27 cellular contexts compared by ENCODE assay signal in the genomic region with DNA sequence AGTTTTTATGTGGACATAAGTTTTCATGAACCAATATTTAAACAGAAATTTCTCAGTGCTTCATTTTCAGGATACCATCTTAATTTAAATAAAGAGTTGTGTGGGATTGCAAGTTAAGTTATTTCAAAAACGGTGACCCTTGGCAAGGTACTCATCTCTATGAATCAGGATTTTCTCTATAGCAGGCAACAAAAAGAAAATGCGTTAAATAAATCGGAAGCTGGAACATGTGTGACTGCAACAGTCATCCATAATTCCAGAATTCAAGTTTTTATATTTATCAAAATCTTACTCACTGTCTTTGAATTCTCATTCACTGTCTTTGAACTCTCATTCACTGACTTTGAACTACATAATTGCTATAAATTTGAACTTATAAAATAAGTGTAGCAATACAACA.
"Had no signal": no experiment of that assay in that cellular context is flagged by ENCODE, and none has a peak within 500 bp of the region (broad histone marks: within the 10 kb centered on the region; RNA-seq: fewer than 3 reads in every experiment).

No MANE protein-coding gene starts in this region.

- H3K9me3 ChIP-seq: adrenal gland, breast epithelium had no signal

- H3K4me3 ChIP-seq: adrenal gland, breast epithelium, SK-N-MC had no signal

- H3K27me3 ChIP-seq: adrenal gland, breast epithelium had no signal

- DNase-seq: activated CD4-positive, alpha-beta T cell treated with anti-CD3 and anti-CD28 coated beads for 36 hours; activated CD4-positive, CD25-positive, alpha-beta regulatory T cell; activated CD8-positive, alpha-beta memory T cell treated with anti-CD3 and anti-CD28 coated beads, Interleukin-2, amount 50 U/mL, for 4 hours; activated CD8-positive, alpha-beta T cell treated with anti-CD3 and anti-CD28 coated beads for 36 hours; activated gamma-delta T cell treated with Interleukin-2 at 50 U/mL for 16 hours; activated naive CD4-positive, alpha-beta T cell treated with anti-CD3 and anti-CD28 coated beads, Interleukin-2, amount 10 ng/mL, durations not matched to agents 7 days and 5 days; activated naive CD8-positive, alpha-beta T cell treated with anti-CD3 and anti-CD28 coated beads for 36 hours; activated T-cell treated with anti-CD3 and anti-CD28 coated beads, Interleukin-2, amount 50 U/mL, for 72 hours; adrenal gland; Kasumi-1; KBM-7; NCI-H1105 treated with DMSO at 0.1 percent for 48 hours; NCI-H1436 treated with DMSO at 0.1 percent for 48 hours; NCI-H187; NCI-H2081; NCI-H446; NCI-H524; NCI-H774; OCI-M1; RPMI8226; T-helper 1 cell had no signal

- H3K36me3 ChIP-seq: adrenal gland, breast epithelium had no signal

- ATAC-seq: activated CD4-positive, alpha-beta T cell treated with anti-CD3 and anti-CD28 coated beads for 36 hours; activated CD8-positive, alpha-beta T cell treated with anti-CD3 and anti-CD28 coated beads for 36 hours; activated T-cell treated with anti-CD3 and anti-CD28 coated beads, Interleukin-2, amount 50 U/mL, for 72 hours; Panc1; Right ventricle myocardium inferior had no signal

- H3K4me1 Mint-ChIP-seq: activated CD4-positive, alpha-beta T cell treated with anti-CD3 and anti-CD28 coated beads for 36 hours; activated naive CD4-positive, alpha-beta T cell treated with anti-CD3 and anti-CD28 coated beads, Interleukin-2, amount 10 ng/mL, durations not matched to agents 7 days and 5 days; activated naive CD8-positive, alpha-beta T cell treated with anti-CD3 and anti-CD28 coated beads for 36 hours had no signal

- H3K27me3 Mint-ChIP-seq: activated CD8-positive, alpha-beta T cell treated with anti-CD3 and anti-CD28 coated beads for 36 hours had no signal

- H3K36me3 Mint-ChIP-seq: activated naive CD4-positive, alpha-beta T cell treated with anti-CD3 and anti-CD28 coated beads, Interleukin-2, amount 10 ng/mL, durations not matched to agents 7 days and 5 days; activated naive CD8-positive, alpha-beta T cell treated with anti-CD3 and anti-CD28 coated beads for 36 hours had no signal

- H3K27ac Mint-ChIP-seq: activated CD4-positive, alpha-beta T cell treated with anti-CD3 and anti-CD28 coated beads for 36 hours; activated CD8-positive, alpha-beta T cell treated with anti-CD3 and anti-CD28 coated beads for 36 hours; activated naive CD4-positive, alpha-beta T cell treated with anti-CD3 and anti-CD28 coated beads, Interleukin-2, amount 10 ng/mL, durations not matched to agents 7 days and 5 days; activated naive CD8-positive, alpha-beta T cell treated with anti-CD3 and anti-CD28 coated beads for 36 hours; activated T-cell treated with anti-CD3 and anti-CD28 coated beads, Interleukin-2, amount 50 U/mL, for 72 hours; activated T-helper 2 cell treated with anti-CD3 and anti-CD28 coated beads, Interferon-gamma antibody, Interleukin-2, Interleukin-4, amounts not matched to agents 10 μg/mL and 5 μg/mL and 100 μg/mL, durations not matched to agents 14 hours and 24 hours and 36 hours had no signal

- H3K9me3 Mint-ChIP-seq: activated CD8-positive, alpha-beta T cell treated with anti-CD3 and anti-CD28 coated beads for 36 hours; activated naive CD4-positive, alpha-beta T cell treated with anti-CD3 and anti-CD28 coated beads, Interleukin-2, amount 10 ng/mL, durations not matched to agents 7 days and 5 days; activated naive CD8-positive, alpha-beta T cell treated with anti-CD3 and anti-CD28 coated beads for 36 hours; activated T-cell treated with anti-CD3 and anti-CD28 coated beads, Interleukin-2, amount 50 U/mL, for 72 hours; activated T-helper 2 cell treated with anti-CD3 and anti-CD28 coated beads, Interferon-gamma antibody, Interleukin-2, Interleukin-4, amounts not matched to agents 10 μg/mL and 5 μg/mL and 100 μg/mL, durations not matched to agents 14 hours and 24 hours and 36 hours had no signal

- H3K4me1 ChIP-seq: breast epithelium had no signal

- H3K4me3 Mint-ChIP-seq: activated CD4-positive, alpha-beta T cell treated with anti-CD3 and anti-CD28 coated beads for 36 hours; activated CD8-positive, alpha-beta T cell treated with anti-CD3 and anti-CD28 coated beads for 36 hours; activated naive CD4-positive, alpha-beta T cell treated with anti-CD3 and anti-CD28 coated beads, Interleukin-2, amount 10 ng/mL, durations not matched to agents 7 days and 5 days; activated naive CD8-positive, alpha-beta T cell treated with anti-CD3 and anti-CD28 coated beads for 36 hours; activated T-cell treated with anti-CD3 and anti-CD28 coated beads, Interleukin-2, amount 50 U/mL, for 72 hours had no signal

- H3K27ac ChIP-seq: adrenal gland, SK-N-MC, VCaP had no signal
